In genomic region chr17:62816282-62816839, GRCh38 we compare ENCODE assay signal across 1 cellular context.
TF ChIP-seq lines count a peak whose summit lies in the region.

No MANE protein-coding gene starts in this region.

TF ChIP-seq in GM23338, 12 proteins besides CTCF, POLR2A, EP300 and RAD21 (continued from another document):
- TF ChIP-seq ZNF462 (CRISPR knock-in tag; IDR thresholded peaks at IDR 0.05) (no peak), REST (IDR thresholded peaks at IDR 0.05; ENCODE audit: unreplicated experiment) (no peak), ETS1 (IDR thresholded peaks at IDR 0.05) (no peak), CREB1 (CRISPR knock-in tag; IDR thresholded peaks at IDR 0.05; ENCODE audit: low read depth) (no peak), NANOG (IDR thresholded peaks at IDR 0.05; ENCODE audit: borderline replicate concordance) (no peak), STAT1 (IDR thresholded peaks at IDR 0.05; ENCODE audit: unreplicated experiment) (no peak), EZH2phosphoT487 (IDR thresholded peaks at IDR 0.05; ENCODE audit: unreplicated experiment) (no peak), JUNB (IDR thresholded peaks at IDR 0.05; ENCODE audit: unreplicated experiment) (no peak), EZH2 (IDR thresholded peaks at IDR 0.05; ENCODE audit: low read depth, unreplicated experiment) (no peak), POLR2AphosphoS5 (IDR thresholded peaks at IDR 0.05; ENCODE audit: low read depth) (no peak)
